ENCODE assay signal across 10 cellular contexts in the genomic region with DNA sequence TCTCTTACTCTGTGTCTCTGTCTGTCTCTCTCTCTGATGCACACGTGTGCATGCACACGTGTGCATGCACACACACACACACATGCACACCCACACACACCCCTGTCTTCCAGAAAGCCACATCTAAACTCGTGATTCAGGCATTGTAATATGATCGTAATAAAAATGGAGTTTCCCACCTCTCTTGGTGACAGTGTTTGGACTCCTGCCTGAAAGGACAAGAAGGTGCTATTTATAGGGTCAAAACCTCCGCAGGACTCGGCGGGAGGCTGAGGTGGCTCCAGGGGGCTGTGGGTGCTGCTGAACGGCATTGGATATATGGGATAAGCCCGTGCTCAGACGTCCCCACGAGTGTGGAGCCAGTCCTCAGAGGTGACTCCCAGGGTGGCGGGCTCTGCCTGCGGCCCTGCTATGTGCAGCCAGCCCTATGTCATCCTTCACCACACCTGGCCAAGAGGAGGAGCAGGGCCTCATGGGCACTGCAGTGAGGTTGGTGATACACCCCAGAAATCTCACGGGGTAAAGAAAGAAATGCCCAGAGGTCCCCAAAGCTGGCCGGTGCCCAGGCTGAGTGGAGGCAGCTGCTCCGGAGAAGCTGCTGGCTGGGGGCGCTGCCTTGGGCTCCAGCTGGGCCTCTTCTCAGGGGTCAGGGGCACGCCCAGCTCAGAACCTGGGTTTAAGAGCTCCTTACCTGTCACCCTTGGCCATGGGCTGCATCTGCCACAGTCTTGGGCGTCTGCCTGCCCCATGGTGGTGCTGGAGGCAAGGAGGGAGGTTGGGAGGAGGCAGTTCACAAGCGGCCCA. TPM values are rescaled to one million over a fixed set of nuclear protein-coding genes. Genes with fewer than 3 reads are reported as not detected.
DNase-seq lines count a peak whose midpoint lies in the region; ATAC-seq and TF ChIP-seq lines count a peak whose summit lies in the region.
"Had no signal": no experiment of that assay in that cellular context is flagged by ENCODE, and none has a peak within 500 bp of the region (broad histone marks: within the 10 kb centered on the region; RNA-seq: fewer than 3 reads in every experiment).

No MANE protein-coding gene starts in this region.

- H3K9me3 ChIP-seq in GM23248 (ENCODE audit: low read depth) = no peaks in the 10 kb centered on the region
- H3K9me3 ChIP-seq in gastroesophageal sphincter = no peaks in the 10 kb centered on the region

- H2AFZ ChIP-seq in GM23248 = peak overlapping the region; percentile 82

- H3K79me2 ChIP-seq in GM23248 (ENCODE audit: insufficient read depth) = no peaks in the 10 kb centered on the region

- H4K20me1 ChIP-seq in GM23248 (ENCODE audit: insufficient read depth) = no peaks in the 10 kb centered on the region

- H3K4me1 ChIP-seq in GM23248 (ENCODE audit: insufficient read depth) (peaks cover 8% of the 10 kb centered on the region; the same call in 1 of the 2 replicates), gastroesophageal sphincter (peaks cover 0 to 36% (median 20%) of the 10 kb centered on the region in 3 donors)

- peak overlapping the region; percentile 68 for H3K4me3 ChIP-seq in GM23248
- H3K4me3 ChIP-seq in gastroesophageal sphincter = peak overlapping the region in 1 of 2 donors; percentile 52

- peak overlapping the region; percentile 70 for H3K27ac ChIP-seq in GM23248
- H3K27ac ChIP-seq in RWPE1 = peak overlapping the region; percentile 67
- H3K27ac ChIP-seq in gastroesophageal sphincter = peak overlapping the region in 3 of 4 donors; percentile 65 to 80 (median 72)

- CTCF ChIA-PET in RWPE1 (lab: Yijun Ruan, JAX) = interaction anchor here (1.2 kb wide), 1 partner anchor 36 kb away, joined by 4 read pairs; no protein-coding TSS in a partner anchor

- H3K4me2 ChIP-seq in GM23248 (ENCODE audit: unreplicated experiment) = peak overlapping the region; percentile 88

- no peak for DNase-seq in GM23248
- DNase-seq in RWPE1 (ENCODE audit: low spot score) = no peak
- peak; percentile 52 for DNase-seq in sciatic nerve (ENCODE audit: low spot score)
- no peak for DNase-seq in Ammon's horn (ENCODE audit: low spot score)
- DNase-seq in glomerular visceral epithelial cell (ENCODE audit: extremely low spot score) = no peak
- DNase-seq: SIG-M5 had no signal

- intact Hi-C loops in sciatic nerve (cut with DNase I) = no loop called here

- 0 out of 2 replicates have a peak, but pooled peaks cover 4% of the 10 kb centered on the region for H3F3A ChIP-seq in GM23248 (ENCODE audit: insufficient read depth)

- ATAC-seq in gastroesophageal sphincter = no peak
- peak; percentile 2 for ATAC-seq in sciatic nerve
- ATAC-seq in HG03139 (IDR thresholded peaks at IDR 0.05; ENCODE audit: unreplicated experiment) = no peak
- no peak for ATAC-seq in HG02759 (IDR thresholded peaks at IDR 0.05; ENCODE audit: unreplicated experiment)

- H3K27me3 ChIP-seq in GM23248 (replicated peaks; ENCODE audit: insufficient read depth) = no peaks in the 10 kb centered on the region
- no peaks in the 10 kb centered on the region for H3K27me3 ChIP-seq in gastroesophageal sphincter

- no peak for TF ChIP-seq CTCF in RWPE1 (conservative IDR thresholded peaks at IDR 0.05; ENCODE audit: low read depth)
- TF ChIP-seq CTCF in gastroesophageal sphincter (IDR thresholded peaks at IDR 0.05) = no peak

- 42% methylated on average over 20 of the region's 20 CpGs for WGBS in GM23248 (ENCODE audit: low coverage in 1 of 2, low lambda C conversion rate in 2 of 2, missing lambda C conversion rate in 2 of 2), 2 experiments
- WGBS in gastroesophageal sphincter (ENCODE audit: low coverage in 1 of 2), 2 donors = 0% methylated on average over 2 of the region's 20 CpGs

- peak overlapping the region; percentile 74 for H3K9ac ChIP-seq in GM23248

- no peak for TF ChIP-seq POLR2A in gastroesophageal sphincter (IDR thresholded peaks at IDR 0.05)

- POLR2A ChIA-PET in RWPE1 (lab: Yijun Ruan, JAX; ENCODE audit: low non-redundant PET) = interaction anchor here (0.6 to 0.8 kb wide), 2 partner anchors 54 to 69 kb away, joined by 3 read pairs; no protein-coding TSS in a partner anchor

- H3K36me3 ChIP-seq in GM23248 (ENCODE audit: low read depth) (no peaks in the 10 kb centered on the region), gastroesophageal sphincter (no peaks in the 10 kb centered on the region)

- no peak for TF ChIP-seq EP300 in gastroesophageal sphincter (IDR thresholded peaks at IDR 0.05)

- in situ Hi-C loops in GM23248 (cut with MboI) = no loop called here

- 0 out of 2 replicates have a peak, but pooled peaks cover 3% of the 10 kb centered on the region for H3K9me2 ChIP-seq in GM23248 (ENCODE audit: insufficient read depth)

RNA-seq across cellular contexts. Expression of a gene that starts 5.0 kb away (rescaled TPM):
- 47.6 and 57.6 TPM in 2 replicates for total RNA-seq in GM23248 (2014; rRNA removed; shearing (Covaris generic))
- polyA plus RNA-seq in GM23248 (2016; fragmentation: Nextera tagmentation; extraction: Ambion mirVana) = 25.3 and 27.9 TPM in 2 replicates
- 10 to 100 TPM; 39.9 to 94.0 (median 66.4) TPM for total RNA-seq in gastroesophageal sphincter
- total RNA-seq in sciatic nerve = 58.3 TPM

RNA-seq across cellular contexts. Expression of a gene that starts 48.5 kb away (rescaled TPM):
- total RNA-seq in GM23248 (2014; rRNA removed; shearing (Covaris generic)) = not detected in 2 replicates
- not detected in 2 replicates for polyA plus RNA-seq in GM23248 (2016; fragmentation: Nextera tagmentation; extraction: Ambion mirVana)
- total RNA-seq in gastroesophageal sphincter (not detected), sciatic nerve (not detected)
- total RNA-seq: LHCN-M2 had no signal
